ENCODE assay signal across 32 cellular contexts in genomic region chr9:102164247-102164646, GRCh38.
"Had no signal": no experiment of that assay in that cellular context is flagged by ENCODE, and none has a peak within 500 bp of the region (broad histone marks: within the 10 kb centered on the region; RNA-seq: fewer than 3 reads in every experiment).

No MANE protein-coding gene starts in this region.

- H3K27ac ChIP-seq: ascending aorta, cardiac muscle cell, WERI-Rb-1 had no signal

- H3K9me3 ChIP-seq: ascending aorta had no signal

- H3K27me3 ChIP-seq: ascending aorta, cardiac muscle cell had no signal

- H3K4me1 ChIP-seq: ascending aorta had no signal

- FAIRE-seq: bronchial epithelial cell, TTC549 had no signal

- DNase-seq: activated CD4-positive, alpha-beta memory T cell treated with anti-CD3 and anti-CD28 coated beads, Interleukin-2, amount 10 ng/mL, durations not matched to agents 7 days and 5 days; activated CD4-positive, alpha-beta T cell treated with anti-CD3 and anti-CD28 coated beads for 1 hour; activated CD4-positive, alpha-beta T cell treated with anti-CD3 and anti-CD28 coated beads for 36 hours; activated CD4-positive, alpha-beta T cell treated with anti-CD3 and anti-CD28 coated beads for 48 hours; activated CD4-positive, alpha-beta T cell treated with anti-CD3 and anti-CD28 coated beads, Interleukin-2, amount 10 ng/mL, durations not matched to agents 7 days and 5 days; activated CD4-positive, alpha-beta T cell treated with anti-CD3 and anti-CD28 coated beads, Interleukin-2, amount 50 U/mL, for 48 hours; activated CD4-positive, CD25-positive, alpha-beta regulatory T cell; activated CD8-positive, alpha-beta memory T cell treated with anti-CD3 and anti-CD28 coated beads for 24 hours; activated CD8-positive, alpha-beta memory T cell treated with anti-CD3 and anti-CD28 coated beads, Interleukin-2, amount 10 ng/mL, durations not matched to agents 7 days and 5 days; activated CD8-positive, alpha-beta memory T cell treated with anti-CD3 and anti-CD28 coated beads, Interleukin-2, amount 50 U/mL, for 48 hours; activated CD8-positive, alpha-beta T cell treated with anti-CD3 and anti-CD28 coated beads, Interleukin-2, amount 10 ng/mL, durations not matched to agents 7 days and 5 days; activated effector memory CD4-positive, alpha-beta T cell treated with Interleukin-2 at 50 U/mL for 16 hours; activated gamma-delta T cell; activated naive CD4-positive, alpha-beta T cell treated with anti-CD3 and anti-CD28 coated beads, Interleukin-2, amount 10 ng/mL, durations not matched to agents 7 days and 5 days; activated naive CD4-positive, alpha-beta T cell treated with Interleukin-2 at 50 U/mL for 16 hours; activated naive CD8-positive, alpha-beta T cell treated with anti-CD3 and anti-CD28 coated beads, Interleukin-2, amount 10 ng/mL, durations not matched to agents 7 days and 5 days; activated naive CD8-positive, alpha-beta T cell treated with anti-CD3 and anti-CD28 coated beads, Interleukin-2, amount 50 U/mL, for 24 hours; activated T-cell treated with anti-CD3 and anti-CD28 coated beads, Interleukin-2, amount 50 U/mL, for 24 hours; activated T-cell treated with anti-CD3 and anti-CD28 coated beads, Interleukin-2, amount 50 U/mL, for 48 hours; amygdala; anterior cingulate cortex; caudate nucleus; cerebellar nuclear complex; T-helper 2 cell; T-helper 9 cell; WERI-Rb-1 had no signal

- ATAC-seq: activated CD4-positive, alpha-beta T cell treated with anti-CD3 and anti-CD28 coated beads for 36 hours; activated CD4-positive, CD25-positive, alpha-beta regulatory T cell treated with anti-CD3 and anti-CD28 coated beads, Interleukin-2, amount 50 U/mL, for 24 hours; activated CD8-positive, alpha-beta memory T cell treated with anti-CD3 and anti-CD28 coated beads, Interleukin-2, amount 10 ng/mL, durations not matched to agents 7 days and 5 days; activated CD8-positive, alpha-beta T cell treated with anti-CD3 and anti-CD28 coated beads, Interleukin-2, amount 10 ng/mL, durations not matched to agents 7 days and 5 days; activated naive CD8-positive, alpha-beta T cell treated with anti-CD3 and anti-CD28 coated beads, Interleukin-2, amount 50 U/mL, for 24 hours; WTC11 had no signal

- H3K36me3 ChIP-seq: ascending aorta, cardiac muscle cell, WERI-Rb-1 had no signal

- H3K4me3 ChIP-seq: ascending aorta, cardiac muscle cell had no signal
